ENCODE assay signal across 8 cellular contexts in the genomic region with DNA sequence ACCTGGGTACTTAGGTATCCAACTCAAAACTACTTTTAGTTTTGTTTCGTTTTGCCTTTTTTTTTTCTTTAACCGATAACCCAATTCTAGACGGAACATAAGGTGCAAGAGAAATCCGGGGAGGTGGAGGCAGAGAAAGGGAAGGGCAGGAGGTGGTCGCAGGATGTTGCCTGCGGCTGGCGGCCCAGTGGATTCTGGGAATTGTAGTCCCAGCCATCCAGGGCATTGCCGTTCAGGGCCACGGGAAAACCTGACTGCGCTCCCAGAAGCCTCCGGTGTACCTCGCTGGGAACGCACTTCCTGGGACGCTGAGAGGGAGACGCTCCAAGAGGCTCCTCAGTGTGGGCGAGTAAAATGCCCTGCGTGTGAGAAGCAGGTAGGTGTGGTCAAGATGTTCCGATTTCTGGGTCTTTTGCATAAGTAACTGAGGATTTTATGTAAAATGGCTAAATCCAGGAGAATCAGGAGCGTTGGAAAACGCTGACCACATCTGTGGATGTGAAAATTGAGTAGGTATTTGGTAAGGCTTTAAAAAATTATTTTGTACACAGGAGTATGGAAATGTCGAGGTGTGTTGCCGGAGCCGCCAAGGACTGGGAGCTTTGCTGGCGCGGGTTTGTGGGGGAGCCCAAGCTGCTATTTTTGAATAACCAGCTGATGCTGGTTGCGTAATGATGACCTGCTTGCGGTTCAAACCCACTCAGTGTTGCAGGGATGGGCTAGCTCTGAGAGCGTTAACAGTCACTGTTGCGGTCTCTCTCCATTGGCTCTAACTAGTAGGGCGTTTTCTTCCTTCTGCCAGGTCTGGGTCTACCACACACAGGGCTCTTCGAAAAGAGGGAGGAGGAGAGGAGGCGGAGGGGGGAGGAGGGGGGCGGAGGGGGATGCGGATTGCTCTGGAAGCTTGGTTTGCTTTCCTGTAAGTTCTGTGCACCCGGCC. TPM values are rescaled to one million over a fixed set of nuclear protein-coding genes. Genes with fewer than 3 reads are reported as not detected.
A peak's percentile ranks its signal among the peaks of the same experiment; 100 is the strongest.
DNase-seq lines count a peak whose midpoint lies in the region; ATAC-seq, FAIRE-seq and TF ChIP-seq lines count a peak whose summit lies in the region.

CLDN12 (plus strand) TSS at position 288 of the 940 bp plus-strand sequence. CDS start 9,216 bp downstream, outside the sequence.

- H3K4me1 ChIP-seq in upper lobe of left lung: peaks cover 13 to 17% (median 14%) of the 10 kb centered on the region in 4 donors

- ATAC-seq in HG02798 (IDR thresholded peaks at IDR 0.05; ENCODE audit: poor library complexity, unreplicated experiment): peak; percentile 96
- ATAC-seq in left cardiac atrium: peak; percentile 95 to 99
- peak; percentile 96 to 99 for ATAC-seq in upper lobe of left lung (ENCODE audit: low FRiP score in 2 of 2)

- intact Hi-C loops in left cardiac atrium (cut with DNase I) (loop anchor here in 1 of 2 donors (5.0 kb wide), 1 partner anchor 56 kb away; the partner anchor contains the start of gene GTPBP10), posterior cingulate gyrus (cut with DNase I) (loop anchor here (1.0 to 10.0 kb wide), 2 partner anchors 57 to 159 kb away; partner anchors contain the start of genes CFAP69 and GTPBP10)

- DNase-seq in GM12892 (ENCODE audit: insufficient read length): peak; percentile 31
- DNase-seq in NCI-H1417 treated with DMSO at 0.1 percent for 48 hours (lab: John Stamatoyannopoulos, UW): peak; percentile 81
- peak; percentile 68 for DNase-seq in T follicular helper cell (ENCODE audit: low read depth)
- peak; percentile 99 for DNase-seq in amniotic epithelial cell (ENCODE audit: low read depth)
- DNase-seq in left cardiac atrium: peak; percentile 89
- DNase-seq in posterior cingulate gyrus: peak; percentile 68 to 98 (median 86)
- DNase-seq in upper lobe of left lung: peak; percentile 54 to 91

- H3K9me3 ChIP-seq in upper lobe of left lung: peaks cover 0 to 4% (median 0%) of the 10 kb centered on the region in 4 donors

- peak in 2 of 6 experiments; percentile 15 to 20 for TF ChIP-seq CTCF in upper lobe of left lung (IDR thresholded peaks at IDR 0.05)

- peaks cover 0 to 15% (median 2%) of the 10 kb centered on the region in 4 donors for H3K36me3 ChIP-seq in upper lobe of left lung

- peak; percentile 93 for FAIRE-seq in GM12892 (lab: Jason Lieb, UNC)

- no peak for TF ChIP-seq EP300 in upper lobe of left lung (IDR thresholded peaks at IDR 0.05)

- TF ChIP-seq POLR2A in GM12892 (IDR thresholded peaks at IDR 0.05; ENCODE audit: low read depth, low read length) (peak; percentile 62), upper lobe of left lung (IDR thresholded peaks at IDR 0.05) (peak in 3 of 4 donors; percentile 51 to 73 (median 70))

- H3K27me3 ChIP-seq in upper lobe of left lung: no peaks in the 10 kb centered on the region

- H3K4me3 ChIP-seq in upper lobe of left lung: peak within 1 kb of the TSS; percentile 53 to 87 (median 69)

- H3K27ac ChIP-seq in upper lobe of left lung: peak within 1 kb of the TSS; percentile 87 to 91 (median 88)

- WGBS in upper lobe of left lung, 2 donors: 0 to 1% methylated on average over 33 to 35 of the region's 35 CpGs

RNA-seq across cellular contexts. Expression of gene CLDN12, which starts in this region (rescaled TPM):
- polyA plus RNA-seq in GM12892 (2012; ENCODE audit: missing spikeins): 9.5 TPM
- 10 to 100 TPM; 31.8 to 35.5 TPM for total RNA-seq in left cardiac atrium
- total RNA-seq in upper lobe of left lung: 10 to 100 TPM in 5 of 6 donors, 1 to 10 TPM in 1; 8.0 to 51.7 (median 28.1) TPM

Comparison
In these comparisons a context has a peak if more than half of its experiments do, and no peak if none do; other contexts are left out.
1. Peak in every context shown above with its lines: DNase-seq, ATAC-seq, H3K4me3 ChIP-seq and H3K27ac ChIP-seq.
2. DNase-seq: peak in every context shown above with its lines; median percentile 99 in amniotic epithelial cell; 89 in left cardiac atrium; 86 in posterior cingulate gyrus; 81 in NCI-H1417 treated with DMSO at 0.1 percent for 48 hours; 72 in upper lobe of left lung; 68 in T follicular helper cell; 31 in GM12892.